Comparison of ENCODE assay signal across 37 cellular contexts in the genomic region with DNA sequence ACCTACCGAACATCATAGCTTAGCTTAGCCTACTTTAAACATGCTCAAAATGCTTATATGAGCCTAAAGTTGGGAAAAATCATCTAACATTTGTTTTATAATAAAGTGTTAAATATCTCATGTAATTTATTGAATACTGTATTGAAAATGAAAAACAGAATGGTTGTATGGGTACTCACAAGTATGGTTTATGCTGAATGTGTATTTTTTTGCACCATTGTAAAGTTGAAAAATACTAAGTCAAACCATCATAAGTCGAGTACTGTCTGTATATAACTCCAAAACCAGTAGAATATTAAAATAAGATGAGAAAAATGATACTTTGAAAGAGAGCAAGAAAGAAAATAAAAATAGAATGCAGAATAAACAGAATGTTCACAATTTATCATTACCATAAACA.
"Had no signal": no experiment of that assay in that cellular context is flagged by ENCODE, and none has a peak within 500 bp of the region (broad histone marks: within the 10 kb centered on the region; RNA-seq: fewer than 3 reads in every experiment).

No MANE protein-coding gene starts in this region.

- H3K36me3 ChIP-seq: adrenal gland, brain microvascular endothelial cell, breast epithelium, WERI-Rb-1 had no signal

- H3K27ac Mint-ChIP-seq: activated CD4-positive, alpha-beta memory T cell treated with anti-CD3 and anti-CD28 coated beads, Interleukin-2, amount 10 ng/mL, durations not matched to agents 7 days and 5 days; activated CD4-positive, alpha-beta T cell treated with anti-CD3 and anti-CD28 coated beads for 36 hours; activated CD4-positive, alpha-beta T cell treated with anti-CD3 and anti-CD28 coated beads, Interleukin-2, amount 10 ng/mL, durations not matched to agents 7 days and 5 days; activated CD8-positive, alpha-beta memory T cell treated with anti-CD3 and anti-CD28 coated beads, Interleukin-2, amount 10 ng/mL, durations not matched to agents 7 days and 5 days; activated CD8-positive, alpha-beta T cell treated with anti-CD3 and anti-CD28 coated beads, Interleukin-2, amount 10 ng/mL, durations not matched to agents 7 days and 5 days; activated naive CD4-positive, alpha-beta T cell treated with anti-CD3 and anti-CD28 coated beads, Interleukin-2, amount 10 ng/mL, durations not matched to agents 7 days and 5 days; activated naive CD4-positive, alpha-beta T cell treated with anti-CD3 and anti-CD28 coated beads, Interleukin-2, amount 50 U/mL, for 24 hours; activated naive CD8-positive, alpha-beta T cell; activated naive CD8-positive, alpha-beta T cell treated with anti-CD3 and anti-CD28 coated beads, Interleukin-2, amount 10 ng/mL, durations not matched to agents 7 days and 5 days; activated T-cell treated with anti-CD3 and anti-CD28 coated beads, Interleukin-2, amount 50 U/mL, for 24 hours; activated T-helper 2 cell treated with anti-CD3 and anti-CD28 coated beads, Interferon-gamma antibody, Interleukin-2, Interleukin-4, amounts not matched to agents 10 μg/mL and 5 μg/mL and 100 μg/mL, durations not matched to agents 14 hours and 24 hours and 36 hours; T-helper 1 cell treated with Interleukin-12 subunit alpha and Interleukin-12 subunit beta and Interleukin-4 antibody, amounts not matched to agents 30 μg/mL and 1 μg/mL, for 36 hours; T-helper 2 cell treated with Interferon-gamma antibody and Interleukin-4, amounts not matched to agents 5 μg/mL and 100 μg/mL, for 36 hours; WTC11 had no signal

- ATAC-seq: activated CD4-positive, alpha-beta T cell treated with anti-CD3 and anti-CD28 coated beads for 36 hours; activated CD4-positive, CD25-positive, alpha-beta regulatory T cell treated with anti-CD3 and anti-CD28 coated beads, Interleukin-2, amount 50 U/mL, for 24 hours; activated CD8-positive, alpha-beta memory T cell treated with anti-CD3 and anti-CD28 coated beads, Interleukin-2, amount 10 ng/mL, durations not matched to agents 7 days and 5 days; activated CD8-positive, alpha-beta T cell treated with anti-CD3 and anti-CD28 coated beads, Interleukin-2, amount 10 ng/mL, durations not matched to agents 7 days and 5 days; body of pancreas; WTC11 had no signal

- H3K9me3 Mint-ChIP-seq: activated naive CD4-positive, alpha-beta T cell treated with anti-CD3 and anti-CD28 coated beads, Interleukin-2, amount 10 ng/mL, durations not matched to agents 7 days and 5 days; activated naive CD4-positive, alpha-beta T cell treated with anti-CD3 and anti-CD28 coated beads, Interleukin-2, amount 50 U/mL, for 24 hours; WTC11 had no signal

- H3K9me3 ChIP-seq: adrenal gland, body of pancreas, breast epithelium had no signal

- H3K27ac ChIP-seq: adrenal gland, body of pancreas, brain microvascular endothelial cell, breast epithelium, WERI-Rb-1 had no signal

- H3K36me3 Mint-ChIP-seq: activated naive CD4-positive, alpha-beta T cell treated with anti-CD3 and anti-CD28 coated beads, Interleukin-2, amount 10 ng/mL, durations not matched to agents 7 days and 5 days; WTC11 had no signal

- H3K27me3 ChIP-seq: adrenal gland, body of pancreas, brain microvascular endothelial cell, breast epithelium had no signal

- H3K4me3 Mint-ChIP-seq: activated CD4-positive, alpha-beta memory T cell treated with anti-CD3 and anti-CD28 coated beads, Interleukin-2, amount 10 ng/mL, durations not matched to agents 7 days and 5 days; activated CD4-positive, alpha-beta T cell treated with anti-CD3 and anti-CD28 coated beads for 36 hours; activated CD4-positive, alpha-beta T cell treated with anti-CD3 and anti-CD28 coated beads, Interleukin-2, amount 10 ng/mL, durations not matched to agents 7 days and 5 days; activated CD8-positive, alpha-beta memory T cell treated with anti-CD3 and anti-CD28 coated beads, Interleukin-2, amount 10 ng/mL, durations not matched to agents 7 days and 5 days; activated CD8-positive, alpha-beta T cell treated with anti-CD3 and anti-CD28 coated beads, Interleukin-2, amount 10 ng/mL, durations not matched to agents 7 days and 5 days; activated naive CD4-positive, alpha-beta T cell treated with anti-CD3 and anti-CD28 coated beads, Interleukin-2, amount 10 ng/mL, durations not matched to agents 7 days and 5 days; activated naive CD4-positive, alpha-beta T cell treated with anti-CD3 and anti-CD28 coated beads, Interleukin-2, amount 50 U/mL, for 24 hours; activated naive CD8-positive, alpha-beta T cell; activated naive CD8-positive, alpha-beta T cell treated with anti-CD3 and anti-CD28 coated beads, Interleukin-2, amount 10 ng/mL, durations not matched to agents 7 days and 5 days; activated T-cell treated with anti-CD3 and anti-CD28 coated beads, Interleukin-2, amount 50 U/mL, for 24 hours; T-helper 1 cell treated with Interleukin-12 subunit alpha and Interleukin-12 subunit beta and Interleukin-4 antibody, amounts not matched to agents 30 μg/mL and 1 μg/mL, for 36 hours; T-helper 2 cell treated with Interferon-gamma antibody and Interleukin-4, amounts not matched to agents 5 μg/mL and 100 μg/mL, for 36 hours; WTC11 had no signal

- FAIRE-seq: astrocyte had no signal

- H3K4me1 ChIP-seq: adrenal gland, body of pancreas, breast epithelium had no signal

- H3K4me3 ChIP-seq: adrenal gland, body of pancreas, breast epithelium had no signal

- DNase-seq: activated CD4-positive, alpha-beta memory T cell treated with anti-CD3 and anti-CD28 coated beads, Interleukin-2, amount 10 ng/mL, durations not matched to agents 7 days and 5 days; activated CD4-positive, alpha-beta T cell treated with anti-CD3 and anti-CD28 coated beads for 1 hour; activated CD4-positive, alpha-beta T cell treated with anti-CD3 and anti-CD28 coated beads for 36 hours; activated CD4-positive, alpha-beta T cell treated with anti-CD3 and anti-CD28 coated beads for 48 hours; activated CD4-positive, alpha-beta T cell treated with anti-CD3 and anti-CD28 coated beads, Interleukin-2, amount 10 ng/mL, durations not matched to agents 7 days and 5 days; activated CD4-positive, alpha-beta T cell treated with anti-CD3 and anti-CD28 coated beads, Interleukin-2, amount 50 U/mL, for 48 hours; activated CD4-positive, CD25-positive, alpha-beta regulatory T cell; activated CD8-positive, alpha-beta memory T cell treated with anti-CD3 and anti-CD28 coated beads for 24 hours; activated CD8-positive, alpha-beta memory T cell treated with anti-CD3 and anti-CD28 coated beads, Interleukin-2, amount 10 ng/mL, durations not matched to agents 7 days and 5 days; activated CD8-positive, alpha-beta memory T cell treated with anti-CD3 and anti-CD28 coated beads, Interleukin-2, amount 50 U/mL, for 48 hours; activated CD8-positive, alpha-beta T cell treated with anti-CD3 and anti-CD28 coated beads, Interleukin-2, amount 10 ng/mL, durations not matched to agents 7 days and 5 days; activated effector memory CD4-positive, alpha-beta T cell treated with Interleukin-2 at 50 U/mL for 16 hours; activated gamma-delta T cell; activated naive CD4-positive, alpha-beta T cell treated with anti-CD3 and anti-CD28 coated beads, Interleukin-2, amount 10 ng/mL, durations not matched to agents 7 days and 5 days; activated naive CD4-positive, alpha-beta T cell treated with Interleukin-2 at 50 U/mL for 16 hours; activated naive CD8-positive, alpha-beta T cell treated with anti-CD3 and anti-CD28 coated beads, Interleukin-2, amount 10 ng/mL, durations not matched to agents 7 days and 5 days; activated T-cell treated with anti-CD3 and anti-CD28 coated beads, Interleukin-2, amount 50 U/mL, for 24 hours; activated T-cell treated with anti-CD3 and anti-CD28 coated beads, Interleukin-2, amount 50 U/mL, for 48 hours; adrenal gland; amniotic stem cell; aorta; body of pancreas; brain microvascular endothelial cell; central memory CD4-positive, alpha-beta T cell; T-helper 1 cell; T-helper 2 cell; T-helper 9 cell; WERI-Rb-1 had no signal

- H3K4me1 Mint-ChIP-seq: WTC11 had no signal
